In the genomic region with DNA sequence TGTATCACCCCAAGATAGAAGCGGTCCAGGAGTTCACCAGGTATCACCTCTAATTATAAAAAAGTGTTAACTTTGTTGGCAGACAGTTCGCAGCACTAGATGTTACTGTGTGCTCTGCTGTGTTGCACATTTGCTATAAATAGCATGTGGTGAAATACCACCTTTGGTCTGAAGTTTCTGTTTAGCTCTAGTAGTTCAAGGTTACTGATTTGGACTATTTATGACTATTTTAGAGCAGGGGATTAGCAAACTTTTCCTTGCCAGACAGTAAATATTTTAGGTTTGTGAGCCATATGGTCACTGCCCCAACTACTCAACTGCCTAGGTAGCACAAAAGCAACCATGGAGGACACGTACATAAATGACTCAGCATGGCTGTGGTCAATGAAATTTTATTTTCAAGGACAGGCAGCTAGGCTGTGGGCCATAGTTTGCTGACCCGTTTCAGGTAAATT, we compare ENCODE assay signal across 8 cellular contexts. TPM values are rescaled to one million over a fixed set of nuclear protein-coding genes. Genes with fewer than 3 reads are reported as not detected.
A peak's percentile ranks its signal among the peaks of the same experiment; 100 is the strongest.
DNase-seq lines count a peak whose midpoint lies in the region; ATAC-seq and TF ChIP-seq lines count a peak whose summit lies in the region.

No MANE protein-coding gene starts in this region.

- H3K4me3 ChIP-seq in adipocyte (ENCODE audit: low read length): no peak overlapping the region

- TF ChIP-seq CTCF in type B pancreatic cell (conservative IDR thresholded peaks at IDR 0.05): no peak

- peaks cover 22% of the 10 kb centered on the region for H3K4me1 ChIP-seq in adipocyte (ENCODE audit: control insufficient read depth, insufficient read depth, low read length)

- no peaks in the 10 kb centered on the region for H3K9me3 Mint-ChIP-seq in stimulated activated naive CD8-positive, alpha-beta T cell treated with anti-CD3 and anti-CD28 coated beads, Interleukin-15, amount 100 ng/mL, for 72 hours
- no peaks in the 10 kb centered on the region for H3K9me3 Mint-ChIP-seq in type B pancreatic cell

- no peaks in the 10 kb centered on the region for H3K27me3 Mint-ChIP-seq in stimulated activated naive CD8-positive, alpha-beta T cell treated with anti-CD3 and anti-CD28 coated beads, Interleukin-15, amount 100 ng/mL, for 72 hours
- no peaks in the 10 kb centered on the region for H3K27me3 Mint-ChIP-seq in type B pancreatic cell

- H3K4me3 Mint-ChIP-seq in stimulated activated naive CD8-positive, alpha-beta T cell treated with anti-CD3 and anti-CD28 coated beads, Interleukin-15, amount 100 ng/mL, for 72 hours: no peak overlapping the region
- no peak overlapping the region for H3K4me3 Mint-ChIP-seq in type B pancreatic cell

- ATAC-seq in HG03108 (IDR thresholded peaks at IDR 0.05; ENCODE audit: unreplicated experiment): peak; percentile 90
- ATAC-seq in stimulated activated naive CD8-positive, alpha-beta T cell treated with anti-CD3 and anti-CD28 coated beads, Interleukin-15, amount 100 ng/mL, for 72 hours: peak; percentile 69

- no peaks in the 10 kb centered on the region for H3K27me3 ChIP-seq in adipocyte (replicated peaks; ENCODE audit: control insufficient read depth, insufficient read depth, low read length)

- no peaks in the 10 kb centered on the region for H3K9me3 ChIP-seq in adipocyte (ENCODE audit: control insufficient read depth, low read length)

- no peak overlapping the region for H3K27ac Mint-ChIP-seq in stimulated activated naive CD8-positive, alpha-beta T cell treated with anti-CD3 and anti-CD28 coated beads, Interleukin-15, amount 100 ng/mL, for 72 hours
- no peak overlapping the region for H3K27ac Mint-ChIP-seq in type B pancreatic cell

- no peaks in the 10 kb centered on the region for H3K4me1 Mint-ChIP-seq in stimulated activated naive CD8-positive, alpha-beta T cell treated with anti-CD3 and anti-CD28 coated beads, Interleukin-15, amount 100 ng/mL, for 72 hours
- H3K4me1 Mint-ChIP-seq in type B pancreatic cell (ENCODE audit: unreplicated experiment): no peaks in the 10 kb centered on the region

- H3K36me3 ChIP-seq in adipocyte (ENCODE audit: control insufficient read depth, insufficient read depth, low read length, severe bottlenecking): peaks cover 79% of the 10 kb centered on the region

- peaks cover 11% of the 10 kb centered on the region for H3K36me3 Mint-ChIP-seq in type B pancreatic cell

- DNase-seq in AG08396 (ENCODE audit: low spot score) (peak; percentile 27), GM19238 (ENCODE audit: insufficient read length, low spot score) (peak; percentile 16), adipocyte (ENCODE audit: low read depth) (peak; percentile 32), SHP77 treated with DMSO at 0.1 percent for 48 hours (lab: John Stamatoyannopoulos, UW) (no peak), NCI-H2029 (lab: John Stamatoyannopoulos, UW) (no peak), type B pancreatic cell (ENCODE audit: extremely low spot score, unreplicated experiment) (no peak)
- DNase-seq in stimulated activated naive CD8-positive, alpha-beta T cell treated with anti-CD3 and anti-CD28 coated beads, Interleukin-15, amount 100 ng/mL, for 72 hours: no peak

- H3K9ac ChIP-seq in adipocyte (ENCODE audit: low read length): peak overlapping the region; percentile 14

RNA-seq across cellular contexts. Expression of gene DENND10, which starts 16.5 kb away (rescaled TPM):
- total RNA-seq in type B pancreatic cell (ENCODE audit: low replicate concordance): 39.4 and 42.7 TPM in 2 replicates

RNA-seq across cellular contexts. Expression of gene EIF3A, which starts 39.8 kb away (rescaled TPM):
- total RNA-seq in type B pancreatic cell (ENCODE audit: low replicate concordance): 132 and 141 TPM in 2 replicates

RNA-seq across cellular contexts. Expression of gene SFXN4, which starts 45.1 kb away (rescaled TPM):
- total RNA-seq in type B pancreatic cell (ENCODE audit: low replicate concordance): 26.8 and 40.8 TPM in 2 replicates

RNA-seq across cellular contexts. Expression of gene PRDX3, which starts 58.2 kb away (rescaled TPM):
- 95.0 and 126 TPM in 2 replicates for total RNA-seq in type B pancreatic cell (ENCODE audit: low replicate concordance)

Comparison
In these comparisons a context has a peak if more than half of its experiments do, and no peak if none do; other contexts are left out.
1. DNase-seq: peak in AG08396 (single experiment), GM19238 (single experiment) and adipocyte (single experiment); none in stimulated activated naive CD8-positive, alpha-beta T cell treated with anti-CD3 and anti-CD28 coated beads, Interleukin-15, amount 100 ng/mL, for 72 hours (0 of 2), SHP77 treated with DMSO at 0.1 percent for 48 hours (single experiment), NCI-H2029 (single experiment) and type B pancreatic cell (single experiment).